In the genomic region with DNA sequence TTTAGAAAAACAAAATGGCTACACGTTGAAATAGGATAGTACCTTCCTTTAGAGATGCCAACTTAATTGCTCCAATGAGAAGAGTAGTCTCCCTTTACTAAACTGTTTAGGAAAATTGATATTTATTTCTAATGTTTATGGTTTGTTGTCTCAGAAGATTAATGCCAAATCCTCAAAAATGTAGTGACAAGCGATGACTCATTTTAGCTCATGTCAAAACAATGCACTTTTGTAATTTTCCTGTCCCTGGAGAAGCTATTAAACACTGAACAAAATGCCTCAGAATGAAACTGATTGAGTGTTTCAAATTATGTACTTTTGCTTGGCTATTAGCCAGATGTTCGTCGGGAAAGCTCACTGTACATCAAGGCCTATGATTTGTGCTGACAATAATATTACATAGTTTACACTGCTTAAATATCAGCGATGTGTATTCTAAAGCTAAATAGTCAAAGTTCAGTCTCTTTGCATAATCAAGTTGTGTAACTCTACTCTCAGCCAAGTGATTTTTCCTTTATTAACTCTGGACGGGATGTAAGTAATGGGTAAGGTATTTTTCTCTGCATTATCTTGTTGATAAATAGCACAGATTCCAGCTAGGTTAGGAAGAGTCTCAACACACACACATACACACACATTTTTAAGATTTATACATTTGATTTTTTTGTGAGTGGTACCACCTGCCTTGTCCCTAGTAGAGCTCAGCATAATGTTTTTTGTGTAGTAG, we compare ENCODE assay signal across 1 cellular context.
TF ChIP-seq lines count a peak whose summit lies in the region.

No MANE protein-coding gene starts in this region.

TF ChIP-seq in HEK293, 187 proteins besides CTCF, POLR2A, EP300 and RAD21 (continued from another document and continues in another):
- TF ChIP-seq, protein P1, sequence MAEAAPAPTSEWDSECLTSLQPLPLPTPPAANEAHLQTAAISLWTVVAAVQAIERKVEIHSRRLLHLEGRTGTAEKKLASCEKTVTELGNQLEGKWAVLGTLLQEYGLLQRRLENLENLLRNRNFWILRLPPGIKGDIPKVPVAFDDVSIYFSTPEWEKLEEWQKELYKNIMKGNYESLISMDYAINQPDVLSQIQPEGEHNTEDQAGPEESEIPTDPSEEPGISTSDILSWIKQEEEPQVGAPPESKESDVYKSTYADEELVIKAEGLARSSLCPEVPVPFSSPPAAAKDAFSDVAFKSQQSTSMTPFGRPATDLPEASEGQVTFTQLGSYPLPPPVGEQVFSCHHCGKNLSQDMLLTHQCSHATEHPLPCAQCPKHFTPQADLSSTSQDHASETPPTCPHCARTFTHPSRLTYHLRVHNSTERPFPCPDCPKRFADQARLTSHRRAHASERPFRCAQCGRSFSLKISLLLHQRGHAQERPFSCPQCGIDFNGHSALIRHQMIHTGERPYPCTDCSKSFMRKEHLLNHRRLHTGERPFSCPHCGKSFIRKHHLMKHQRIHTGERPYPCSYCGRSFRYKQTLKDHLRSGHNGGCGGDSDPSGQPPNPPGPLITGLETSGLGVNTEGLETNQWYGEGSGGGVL (tag by site-specific recombination; IDR thresholded peaks at IDR 0.05), result no peak
- TF ChIP-seq ZNF433 (tag by site-specific recombination; IDR thresholded peaks at IDR 0.05; ENCODE audit: low read depth), result no peak
- TF ChIP-seq ZNF624 (tag by site-specific recombination; IDR thresholded peaks at IDR 0.05), result no peak
- no peak for TF ChIP-seq ZNF24 (tag by site-specific recombination; IDR thresholded peaks at IDR 0.05)
- TF ChIP-seq ZIC2 (tag by site-specific recombination; IDR thresholded peaks at IDR 0.05), result no peak
- TF ChIP-seq ZNF423 (tag by site-specific recombination; IDR thresholded peaks at IDR 0.05), result no peak
- no peak for TF ChIP-seq ZNF600 (tag by site-specific recombination; IDR thresholded peaks at IDR 0.05)
- no peak for TF ChIP-seq ZFP69B (tag by site-specific recombination; IDR thresholded peaks at IDR 0.05)
- TF ChIP-seq, protein P2, sequence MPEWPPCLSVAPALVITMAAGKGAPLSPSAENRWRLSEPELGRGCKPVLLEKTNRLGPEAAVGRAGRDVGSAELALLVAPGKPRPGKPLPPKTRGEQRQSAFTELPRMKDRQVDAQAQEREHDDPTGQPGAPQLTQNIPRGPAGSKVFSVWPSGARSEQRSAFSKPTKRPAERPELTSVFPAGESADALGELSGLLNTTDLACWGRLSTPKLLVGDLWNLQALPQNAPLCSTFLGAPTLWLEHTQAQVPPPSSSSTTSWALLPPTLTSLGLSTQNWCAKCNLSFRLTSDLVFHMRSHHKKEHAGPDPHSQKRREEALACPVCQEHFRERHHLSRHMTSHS (tag by site-specific recombination; IDR thresholded peaks at IDR 0.05), result no peak
- no peak for TF ChIP-seq ZNF548 (tag by site-specific recombination; IDR thresholded peaks at IDR 0.05)
- no peak for TF ChIP-seq BCL11B (tag by site-specific recombination; IDR thresholded peaks at IDR 0.05; ENCODE audit: low read depth)
- no peak for TF ChIP-seq GFI1B (tag by site-specific recombination; IDR thresholded peaks at IDR 0.05)
- TF ChIP-seq, protein P3, sequence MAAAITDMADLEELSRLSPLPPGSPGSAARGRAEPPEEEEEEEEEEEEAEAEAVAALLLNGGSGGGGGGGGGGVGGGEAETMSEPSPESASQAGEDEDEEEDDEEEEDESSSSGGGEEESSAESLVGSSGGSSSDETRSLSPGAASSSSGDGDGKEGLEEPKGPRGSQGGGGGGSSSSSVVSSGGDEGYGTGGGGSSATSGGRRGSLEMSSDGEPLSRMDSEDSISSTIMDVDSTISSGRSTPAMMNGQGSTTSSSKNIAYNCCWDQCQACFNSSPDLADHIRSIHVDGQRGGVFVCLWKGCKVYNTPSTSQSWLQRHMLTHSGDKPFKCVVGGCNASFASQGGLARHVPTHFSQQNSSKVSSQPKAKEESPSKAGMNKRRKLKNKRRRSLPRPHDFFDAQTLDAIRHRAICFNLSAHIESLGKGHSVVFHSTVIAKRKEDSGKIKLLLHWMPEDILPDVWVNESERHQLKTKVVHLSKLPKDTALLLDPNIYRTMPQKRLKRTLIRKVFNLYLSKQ (tag by site-specific recombination; IDR thresholded peaks at IDR 0.05; ENCODE audit: borderline replicate concordance), result no peak
- TF ChIP-seq, protein P4, sequence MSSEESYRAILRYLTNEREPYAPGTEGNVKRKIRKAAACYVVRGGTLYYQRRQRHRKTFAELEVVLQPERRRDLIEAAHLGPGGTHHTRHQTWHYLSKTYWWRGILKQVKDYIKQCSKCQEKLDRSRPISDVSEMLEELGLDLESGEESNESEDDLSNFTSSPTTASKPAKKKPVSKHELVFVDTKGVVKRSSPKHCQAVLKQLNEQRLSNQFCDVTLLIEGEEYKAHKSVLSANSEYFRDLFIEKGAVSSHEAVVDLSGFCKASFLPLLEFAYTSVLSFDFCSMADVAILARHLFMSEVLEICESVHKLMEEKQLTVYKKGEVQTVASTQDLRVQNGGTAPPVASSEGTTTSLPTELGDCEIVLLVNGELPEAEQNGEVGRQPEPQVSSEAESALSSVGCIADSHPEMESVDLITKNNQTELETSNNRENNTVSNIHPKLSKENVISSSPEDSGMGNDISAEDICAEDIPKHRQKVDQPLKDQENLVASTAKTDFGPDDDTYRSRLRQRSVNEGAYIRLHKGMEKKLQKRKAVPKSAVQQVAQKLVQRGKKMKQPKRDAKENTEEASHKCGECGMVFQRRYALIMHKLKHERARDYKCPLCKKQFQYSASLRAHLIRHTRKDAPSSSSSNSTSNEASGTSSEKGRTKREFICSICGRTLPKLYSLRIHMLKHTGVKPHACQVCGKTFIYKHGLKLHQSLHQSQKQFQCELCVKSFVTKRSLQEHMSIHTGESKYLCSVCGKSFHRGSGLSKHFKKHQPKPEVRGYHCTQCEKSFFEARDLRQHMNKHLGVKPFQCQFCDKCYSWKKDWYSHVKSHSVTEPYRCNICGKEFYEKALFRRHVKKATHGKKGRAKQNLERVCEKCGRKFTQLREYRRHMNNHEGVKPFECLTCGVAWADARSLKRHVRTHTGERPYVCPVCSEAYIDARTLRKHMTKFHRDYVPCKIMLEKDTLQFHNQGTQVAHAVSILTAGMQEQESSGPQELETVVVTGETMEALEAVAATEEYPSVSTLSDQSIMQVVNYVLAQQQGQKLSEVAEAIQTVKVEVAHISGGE (tag by site-specific recombination; conservative IDR thresholded peaks at IDR 0.05; ENCODE audit: low read depth), result no peak
- no peak for TF ChIP-seq RBAK (tag by site-specific recombination; IDR thresholded peaks at IDR 0.05)
- TF ChIP-seq ZNF426 (tag by site-specific recombination; IDR thresholded peaks at IDR 0.05), result no peak
- TF ChIP-seq ZNF121 (tag by site-specific recombination; IDR thresholded peaks at IDR 0.05), result no peak
- TF ChIP-seq ZBTB7A (tag by site-specific recombination; IDR thresholded peaks at IDR 0.05; ENCODE audit: low read depth), result no peak
- TF ChIP-seq ZNF521 (tag by site-specific recombination; IDR thresholded peaks at IDR 0.05), result no peak
- TF ChIP-seq, protein P5, sequence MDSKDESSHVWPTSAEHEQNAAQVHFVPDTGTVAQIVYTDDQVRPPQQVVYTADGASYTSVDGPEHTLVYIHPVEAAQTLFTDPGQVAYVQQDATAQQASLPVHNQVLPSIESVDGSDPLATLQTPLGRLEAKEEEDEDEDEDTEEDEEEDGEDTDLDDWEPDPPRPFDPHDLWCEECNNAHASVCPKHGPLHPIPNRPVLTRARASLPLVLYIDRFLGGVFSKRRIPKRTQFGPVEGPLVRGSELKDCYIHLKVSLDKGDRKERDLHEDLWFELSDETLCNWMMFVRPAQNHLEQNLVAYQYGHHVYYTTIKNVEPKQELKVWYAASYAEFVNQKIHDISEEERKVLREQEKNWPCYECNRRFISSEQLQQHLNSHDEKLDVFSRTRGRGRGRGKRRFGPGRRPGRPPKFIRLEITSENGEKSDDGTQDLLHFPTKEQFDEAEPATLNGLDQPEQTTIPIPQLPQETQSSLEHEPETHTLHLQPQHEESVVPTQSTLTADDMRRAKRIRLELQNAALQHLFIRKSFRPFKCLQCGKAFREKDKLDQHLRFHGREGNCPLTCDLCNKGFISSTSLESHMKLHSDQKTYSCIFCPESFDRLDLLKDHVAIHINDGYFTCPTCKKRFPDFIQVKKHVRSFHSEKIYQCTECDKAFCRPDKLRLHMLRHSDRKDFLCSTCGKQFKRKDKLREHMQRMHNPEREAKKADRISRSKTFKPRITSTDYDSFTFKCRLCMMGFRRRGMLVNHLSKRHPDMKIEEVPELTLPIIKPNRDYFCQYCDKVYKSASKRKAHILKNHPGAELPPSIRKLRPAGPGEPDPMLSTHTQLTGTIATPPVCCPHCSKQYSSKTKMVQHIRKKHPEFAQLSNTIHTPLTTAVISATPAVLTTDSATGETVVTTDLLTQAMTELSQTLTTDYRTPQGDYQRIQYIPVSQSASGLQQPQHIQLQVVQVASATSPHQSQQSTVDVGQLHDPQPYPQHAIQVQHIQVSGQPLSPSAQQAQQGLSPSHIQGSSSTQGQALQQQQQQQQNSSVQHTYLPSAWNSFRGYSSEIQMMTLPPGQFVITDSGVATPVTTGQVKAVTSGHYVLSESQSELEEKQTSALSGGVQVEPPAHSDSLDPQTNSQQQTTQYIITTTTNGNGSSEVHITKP (tag by site-specific recombination; IDR thresholded peaks at IDR 0.05), result 0 out of 2 replicates have a peak, but pooled peaks have one; percentile 34
- TF ChIP-seq ZNF335 (tag by site-specific recombination; conservative IDR thresholded peaks at IDR 0.05), result no peak
- TF ChIP-seq ZBTB21 (tag by site-specific recombination; IDR thresholded peaks at IDR 0.05), result no peak
- TF ChIP-seq ZNF292 (tag by site-specific recombination; IDR thresholded peaks at IDR 0.05; ENCODE audit: borderline replicate concordance, low read depth), result no peak
- 0 out of 2 replicates have a peak, but pooled peaks have one; percentile 28 for TF ChIP-seq ZNF660 (tag by site-specific recombination; IDR thresholded peaks at IDR 0.05)
- TF ChIP-seq, protein P6, sequence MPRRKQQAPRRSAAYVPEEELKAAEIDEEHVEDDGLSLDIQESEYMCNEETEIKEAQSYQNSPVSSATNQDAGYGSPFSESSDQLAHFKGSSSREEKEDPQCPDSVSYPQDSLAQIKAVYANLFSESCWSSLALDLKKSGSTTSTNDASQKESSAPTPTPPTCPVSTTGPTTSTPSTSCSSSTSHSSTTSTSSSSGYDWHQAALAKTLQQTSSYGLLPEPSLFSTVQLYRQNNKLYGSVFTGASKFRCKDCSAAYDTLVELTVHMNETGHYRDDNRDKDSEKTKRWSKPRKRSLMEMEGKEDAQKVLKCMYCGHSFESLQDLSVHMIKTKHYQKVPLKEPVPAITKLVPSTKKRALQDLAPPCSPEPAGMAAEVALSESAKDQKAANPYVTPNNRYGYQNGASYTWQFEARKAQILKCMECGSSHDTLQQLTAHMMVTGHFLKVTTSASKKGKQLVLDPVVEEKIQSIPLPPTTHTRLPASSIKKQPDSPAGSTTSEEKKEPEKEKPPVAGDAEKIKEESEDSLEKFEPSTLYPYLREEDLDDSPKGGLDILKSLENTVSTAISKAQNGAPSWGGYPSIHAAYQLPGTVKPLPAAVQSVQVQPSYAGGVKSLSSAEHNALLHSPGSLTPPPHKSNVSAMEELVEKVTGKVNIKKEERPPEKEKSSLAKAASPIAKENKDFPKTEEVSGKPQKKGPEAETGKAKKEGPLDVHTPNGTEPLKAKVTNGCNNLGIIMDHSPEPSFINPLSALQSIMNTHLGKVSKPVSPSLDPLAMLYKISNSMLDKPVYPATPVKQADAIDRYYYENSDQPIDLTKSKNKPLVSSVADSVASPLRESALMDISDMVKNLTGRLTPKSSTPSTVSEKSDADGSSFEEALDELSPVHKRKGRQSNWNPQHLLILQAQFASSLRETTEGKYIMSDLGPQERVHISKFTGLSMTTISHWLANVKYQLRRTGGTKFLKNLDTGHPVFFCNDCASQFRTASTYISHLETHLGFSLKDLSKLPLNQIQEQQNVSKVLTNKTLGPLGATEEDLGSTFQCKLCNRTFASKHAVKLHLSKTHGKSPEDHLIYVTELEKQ (tag by site-specific recombination; IDR thresholded peaks at IDR 0.05; ENCODE audit: borderline replicate concordance), result 0 out of 2 replicates have a peak, but pooled peaks have one; percentile 33
- no peak for TF ChIP-seq ZNF664 (tag by site-specific recombination; IDR thresholded peaks at IDR 0.05)
- TF ChIP-seq, protein P7, sequence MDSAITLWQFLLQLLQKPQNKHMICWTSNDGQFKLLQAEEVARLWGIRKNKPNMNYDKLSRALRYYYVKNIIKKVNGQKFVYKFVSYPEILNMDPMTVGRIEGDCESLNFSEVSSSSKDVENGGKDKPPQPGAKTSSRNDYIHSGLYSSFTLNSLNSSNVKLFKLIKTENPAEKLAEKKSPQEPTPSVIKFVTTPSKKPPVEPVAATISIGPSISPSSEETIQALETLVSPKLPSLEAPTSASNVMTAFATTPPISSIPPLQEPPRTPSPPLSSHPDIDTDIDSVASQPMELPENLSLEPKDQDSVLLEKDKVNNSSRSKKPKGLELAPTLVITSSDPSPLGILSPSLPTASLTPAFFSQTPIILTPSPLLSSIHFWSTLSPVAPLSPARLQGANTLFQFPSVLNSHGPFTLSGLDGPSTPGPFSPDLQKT (IDR thresholded peaks at IDR 0.05; ENCODE audit: borderline replicate concordance, low read depth, low read length), result no peak
- peak; percentile 72 for TF ChIP-seq GLI2 (tag by site-specific recombination; IDR thresholded peaks at IDR 0.05; ENCODE audit: borderline replicate concordance, low read depth)
- TF ChIP-seq ZNF843 (tag by site-specific recombination; IDR thresholded peaks at IDR 0.05), result 0 out of 2 replicates have a peak, but pooled peaks have one; percentile 50
- TF ChIP-seq, protein P8, sequence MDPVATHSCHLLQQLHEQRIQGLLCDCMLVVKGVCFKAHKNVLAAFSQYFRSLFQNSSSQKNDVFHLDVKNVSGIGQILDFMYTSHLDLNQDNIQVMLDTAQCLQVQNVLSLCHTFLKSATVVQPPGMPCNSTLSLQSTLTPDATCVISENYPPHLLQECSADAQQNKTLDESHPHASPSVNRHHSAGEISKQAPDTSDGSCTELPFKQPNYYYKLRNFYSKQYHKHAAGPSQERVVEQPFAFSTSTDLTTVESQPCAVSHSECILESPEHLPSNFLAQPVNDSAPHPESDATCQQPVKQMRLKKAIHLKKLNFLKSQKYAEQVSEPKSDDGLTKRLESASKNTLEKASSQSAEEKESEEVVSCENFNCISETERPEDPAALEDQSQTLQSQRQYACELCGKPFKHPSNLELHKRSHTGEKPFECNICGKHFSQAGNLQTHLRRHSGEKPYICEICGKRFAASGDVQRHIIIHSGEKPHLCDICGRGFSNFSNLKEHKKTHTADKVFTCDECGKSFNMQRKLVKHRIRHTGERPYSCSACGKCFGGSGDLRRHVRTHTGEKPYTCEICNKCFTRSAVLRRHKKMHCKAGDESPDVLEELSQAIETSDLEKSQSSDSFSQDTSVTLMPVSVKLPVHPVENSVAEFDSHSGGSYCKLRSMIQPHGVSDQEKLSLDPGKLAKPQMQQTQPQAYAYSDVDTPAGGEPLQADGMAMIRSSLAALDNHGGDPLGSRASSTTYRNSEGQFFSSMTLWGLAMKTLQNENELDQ (tag by site-specific recombination; IDR thresholded peaks at IDR 0.05; ENCODE audit: low read depth), result no peak
- no peak for TF ChIP-seq ZNF133 (tag by site-specific recombination; IDR thresholded peaks at IDR 0.05)
- TF ChIP-seq ZNF16 (tag by site-specific recombination; IDR thresholded peaks at IDR 0.05; ENCODE audit: low read depth), result no peak
- TF ChIP-seq KLF1 (tag by site-specific recombination; IDR thresholded peaks at IDR 0.05), result no peak
- no peak for TF ChIP-seq MEIS1 (CRISPR knock-in tag; IDR thresholded peaks at IDR 0.05; ENCODE audit: borderline replicate concordance)
- no peak for TF ChIP-seq ZBTB20 (tag by site-specific recombination; IDR thresholded peaks at IDR 0.05)
- TF ChIP-seq MZF1 (tag by site-specific recombination; IDR thresholded peaks at IDR 0.05; ENCODE audit: borderline replicate concordance), result no peak
